8 cellular contexts compared by ENCODE assay signal in the genomic region with DNA sequence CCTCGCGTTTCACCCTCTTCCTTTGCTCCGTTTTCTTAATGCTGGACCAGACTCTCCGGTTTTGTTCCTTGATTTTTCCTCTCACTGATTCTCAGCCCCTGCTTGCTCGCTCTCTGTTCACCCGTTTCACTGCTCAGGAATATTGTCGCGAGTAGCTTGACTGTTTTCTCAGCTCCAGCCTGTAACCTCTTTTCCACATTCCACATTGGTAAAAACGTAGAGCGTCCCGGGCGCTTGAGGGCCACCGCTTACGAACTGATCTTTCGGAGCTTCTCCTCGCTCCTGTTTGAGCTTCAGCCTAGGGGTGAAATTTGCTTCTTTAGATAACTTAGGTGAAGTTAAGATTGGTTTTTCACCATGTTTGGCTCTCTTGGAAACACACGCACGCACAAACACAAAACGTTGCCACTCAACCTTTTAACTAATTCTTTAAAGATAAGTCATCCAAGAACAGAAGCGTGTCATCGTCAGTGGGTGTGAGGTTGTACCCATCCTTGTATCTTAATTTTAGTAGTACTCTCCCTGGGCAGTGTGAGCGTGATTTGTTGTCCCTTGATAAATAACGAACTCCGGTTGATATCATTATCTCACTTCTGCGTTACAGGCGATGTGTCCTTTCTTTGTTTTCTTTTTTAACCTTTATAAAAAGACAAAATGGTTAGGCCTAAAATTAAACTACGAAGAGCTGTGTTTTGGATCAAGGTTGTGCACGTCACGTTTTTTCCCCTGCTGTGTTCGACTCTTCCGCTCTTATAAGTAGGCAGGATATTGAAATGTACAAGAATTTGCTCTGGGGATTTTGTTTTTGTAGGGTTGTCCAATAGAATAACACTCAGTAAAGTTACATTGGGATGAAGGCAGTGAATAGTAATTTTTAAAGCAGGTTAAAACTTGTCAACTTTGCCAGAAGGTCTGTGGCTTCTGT.
DNase-seq lines count a peak whose midpoint lies in the region; ATAC-seq and TF ChIP-seq lines count a peak whose summit lies in the region.

No MANE protein-coding gene starts in this region.

- no peak overlapping the region for H3K27ac ChIP-seq in iPS DF 6.9 (ENCODE audit: low read length)

- DNase-seq in GM12864 (ENCODE audit: low read depth) = no peak
- DNase-seq in RPMI8226 = peak; percentile 46
- DNase-seq in astrocyte of the spinal cord (ENCODE audit: low read depth, low spot score) = peak; percentile 76
- DNase-seq in iPS DF 6.9 (ENCODE audit: low read depth, low spot score) = no peak
- DNase-seq in retina = peak; percentile 41
- no peak for DNase-seq in COLO829 (ENCODE audit: low spot score)
- no peak for DNase-seq in OCI-M2 (lab: John Stamatoyannopoulos, UW; ENCODE audit: unreplicated experiment)

- no peaks in the 10 kb centered on the region for H3K9me3 ChIP-seq in iPS DF 6.9 (ENCODE audit: control insufficient read depth, insufficient read depth, low read length)

- ATAC-seq in HG03108 (IDR thresholded peaks at IDR 0.05; ENCODE audit: unreplicated experiment) = peak; percentile 1

- no peaks in the 10 kb centered on the region for H3K4me1 ChIP-seq in iPS DF 6.9 (ENCODE audit: control insufficient read depth, insufficient read depth, low read length)

- no peaks in the 10 kb centered on the region for H3K27me3 ChIP-seq in iPS DF 6.9 (ENCODE audit: control insufficient read depth, insufficient read depth, low read length)

- TF ChIP-seq CTCF in GM12864 (IDR thresholded peaks at IDR 0.05; ENCODE audit: low read depth, low read length, missing control alignments) (no peak), astrocyte of the spinal cord (IDR thresholded peaks at IDR 0.05; ENCODE audit: low read depth, low read length) (no peak)

- in situ Hi-C loops in astrocyte of the spinal cord (cut with HindIII; ENCODE audit: low sequenced_read_pairs) = no loop called here

- H3K4me3 ChIP-seq in GM12864 (ENCODE audit: low read depth, low read length) (peak overlapping the region; percentile 74), astrocyte of the spinal cord (ENCODE audit: low read depth, low read length) (peak overlapping the region; percentile 91), iPS DF 6.9 (ENCODE audit: low read length) (peak overlapping the region; percentile 78; the same call in 1 of the 2 replicates)

- WGBS in iPS DF 6.9 (ENCODE audit: insufficient coverage, insufficient read length) = no CpG with 5 or more reads among the region's 31 CpGs

- H3K36me3 ChIP-seq in iPS DF 6.9 (ENCODE audit: control insufficient read depth, insufficient read depth, low read length) = no peaks in the 10 kb centered on the region

Comparison
In these comparisons a context has a peak if more than half of its experiments do, and no peak if none do; other contexts are left out.
1. DNase-seq: peak in RPMI8226 (single experiment), astrocyte of the spinal cord (single experiment) and retina (single experiment); none in GM12864 (single experiment), iPS DF 6.9 (single experiment), COLO829 (single experiment) and OCI-M2 (single experiment).
2. Peak in every context shown above with its lines, with median percentiles within 50 percentile points of each other: H3K4me3 ChIP-seq.